Comparison of ENCODE assay signal across 18 cellular contexts in the genomic region with DNA sequence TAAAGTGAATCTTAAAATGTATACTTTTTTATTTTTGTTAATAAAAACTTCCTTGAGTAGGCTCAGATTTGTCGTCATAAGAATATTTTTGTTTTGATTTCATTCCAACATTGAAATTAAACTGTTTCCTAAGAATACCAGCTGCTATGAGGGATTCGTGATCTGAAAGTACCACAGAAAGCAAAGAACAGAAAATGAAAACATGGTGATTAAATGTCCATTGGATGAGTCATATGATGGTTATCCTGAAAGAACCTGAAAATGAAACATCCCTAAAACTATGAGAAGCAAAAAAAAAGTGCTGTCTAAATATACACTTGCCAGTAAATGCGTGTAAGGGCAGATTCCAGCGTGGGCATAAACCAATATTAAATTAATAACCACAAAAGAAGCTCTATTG.
DNase-seq lines count a peak whose midpoint lies in the region; ATAC-seq and TF ChIP-seq lines count a peak whose summit lies in the region.
"Had no signal": no experiment of that assay in that cellular context is flagged by ENCODE, and none has a peak within 500 bp of the region (broad histone marks: within the 10 kb centered on the region; RNA-seq: fewer than 3 reads in every experiment).

No MANE protein-coding gene starts in this region.

- TF ChIP-seq CTCF in epithelial cell of esophagus (IDR thresholded peaks at IDR 0.05; ENCODE audit: insufficient read depth, low read depth, low read length, missing control alignments) (no peak), osteocyte (IDR thresholded peaks at IDR 0.05) (no peak)

- H3K27me3 Mint-ChIP-seq in osteocyte (ENCODE audit: unreplicated experiment) = no peaks in the 10 kb centered on the region
- H3K27me3 Mint-ChIP-seq: activated naive CD8-positive, alpha-beta T cell treated with anti-CD3 and anti-CD28 coated beads, Interleukin-2, amount 10 ng/mL, durations not matched to agents 7 days and 5 days; stimulated activated naive B cell treated with anti-CD40 and anti-IgM and Interleukin-4, amounts not matched to agents 10 μg/mL and 1 μg/mL and 100 μg/mL, for 72 hours had no signal

- peak overlapping the region; percentile 58 for H3K4me3 Mint-ChIP-seq in osteocyte (ENCODE audit: unreplicated experiment)
- H3K4me3 Mint-ChIP-seq: activated naive CD8-positive, alpha-beta T cell treated with anti-CD3 and anti-CD28 coated beads, Interleukin-2, amount 10 ng/mL, durations not matched to agents 7 days and 5 days; H9; nephron; stimulated activated naive B cell treated with anti-CD40 and anti-IgM and Interleukin-4, amounts not matched to agents 10 μg/mL and 1 μg/mL and 100 μg/mL, for 72 hours; T-helper 1 cell treated with Interleukin-12 subunit alpha and Interleukin-12 subunit beta and Interleukin-4 antibody, amounts not matched to agents 30 μg/mL and 1 μg/mL, for 36 hours had no signal

- H3K27ac Mint-ChIP-seq in osteocyte (ENCODE audit: unreplicated experiment) = peak overlapping the region; percentile 95
- H3K27ac Mint-ChIP-seq: activated naive CD8-positive, alpha-beta T cell treated with anti-CD3 and anti-CD28 coated beads, Interleukin-2, amount 10 ng/mL, durations not matched to agents 7 days and 5 days; nephron; stimulated activated naive B cell treated with anti-CD40 and anti-IgM and Interleukin-4, amounts not matched to agents 10 μg/mL and 1 μg/mL and 100 μg/mL, for 72 hours; T-helper 1 cell treated with Interleukin-12 subunit alpha and Interleukin-12 subunit beta and Interleukin-4 antibody, amounts not matched to agents 30 μg/mL and 1 μg/mL, for 36 hours had no signal

- no peak for ATAC-seq in HG03457 (IDR thresholded peaks at IDR 0.05; ENCODE audit: unreplicated experiment)
- ATAC-seq: stimulated activated naive B cell treated with anti-CD40 and anti-IgM and Interleukin-4, amounts not matched to agents 10 μg/mL and 1 μg/mL and 100 μg/mL, for 72 hours had no signal

- no peak overlapping the region for H3K4me3 ChIP-seq in epithelial cell of esophagus (ENCODE audit: low read length)

- H3K9me3 Mint-ChIP-seq in osteocyte (ENCODE audit: unreplicated experiment) = peaks cover 8% of the 10 kb centered on the region
- H3K9me3 Mint-ChIP-seq: activated naive CD8-positive, alpha-beta T cell treated with anti-CD3 and anti-CD28 coated beads, Interleukin-2, amount 10 ng/mL, durations not matched to agents 7 days and 5 days; H9; nephron; stimulated activated naive B cell treated with anti-CD40 and anti-IgM and Interleukin-4, amounts not matched to agents 10 μg/mL and 1 μg/mL and 100 μg/mL, for 72 hours; T-helper 1 cell treated with Interleukin-12 subunit alpha and Interleukin-12 subunit beta and Interleukin-4 antibody, amounts not matched to agents 30 μg/mL and 1 μg/mL, for 36 hours had no signal

- H3K36me3 Mint-ChIP-seq in osteocyte (ENCODE audit: unreplicated experiment) = peaks cover 4% of the 10 kb centered on the region
- H3K36me3 Mint-ChIP-seq: activated naive CD8-positive, alpha-beta T cell treated with anti-CD3 and anti-CD28 coated beads, Interleukin-2, amount 10 ng/mL, durations not matched to agents 7 days and 5 days; stimulated activated naive B cell treated with anti-CD40 and anti-IgM and Interleukin-4, amounts not matched to agents 10 μg/mL and 1 μg/mL and 100 μg/mL, for 72 hours had no signal

- peaks cover 82% of the 10 kb centered on the region for H3K4me1 Mint-ChIP-seq in osteocyte (ENCODE audit: unreplicated experiment)
- H3K4me1 Mint-ChIP-seq: activated naive CD8-positive, alpha-beta T cell treated with anti-CD3 and anti-CD28 coated beads, Interleukin-2, amount 10 ng/mL, durations not matched to agents 7 days and 5 days had no signal

- DNase-seq in DMS53 (lab: John Stamatoyannopoulos, UW) (peak; percentile 20), OCI-M1 (lab: John Stamatoyannopoulos, UW) (peak; percentile 44), epithelial cell of esophagus (ENCODE audit: low read depth) (peak; percentile 47), osteocyte (ENCODE audit: extremely low spot score, unreplicated experiment) (no peak), anterior cingulate cortex (lab: John Stamatoyannopoulos, UW) (no peak), activated gamma-delta T cell (lab: John Stamatoyannopoulos, UW) (no peak), T1000 (lab: John Stamatoyannopoulos, UW) (no peak)
- DNase-seq: activated naive CD8-positive, alpha-beta T cell treated with anti-CD3 and anti-CD28 coated beads, Interleukin-2, amount 10 ng/mL, durations not matched to agents 7 days and 5 days; Caco-2; KG1; NCI-H2081; NK-92 treated with Interleukin-12 subunit alpha and Interleukin-12 subunit beta, amount 100 ng/mL, for 24 hours; stimulated activated CD4-positive, alpha-beta T cell treated with anti-CD3 and anti-CD28 coated beads, Interleukin-2, amount 100 ng/mL, for 24 hours; stimulated activated naive B cell treated with anti-CD40 and anti-IgM and Interleukin-4, amounts not matched to agents 10 μg/mL and 1 μg/mL and 100 μg/mL, for 72 hours had no signal

Comparison
In these comparisons a context has a peak if more than half of its experiments do, and no peak if none do; other contexts are left out.
1. DNase-seq: peak in DMS53 (single experiment), OCI-M1 (single experiment) and epithelial cell of esophagus (single experiment); none in osteocyte (single experiment), anterior cingulate cortex (0 of 58), activated gamma-delta T cell (single experiment) and T1000 (single experiment).